28 cellular contexts compared by ENCODE assay signal in genomic region chr16:6144441-6144840, GRCh38.
"Had no signal": no experiment of that assay in that cellular context is flagged by ENCODE, and none has a peak within 500 bp of the region (broad histone marks: within the 10 kb centered on the region; RNA-seq: fewer than 3 reads in every experiment).

No MANE protein-coding gene starts in this region.

- ATAC-seq: K562, PC-3 had no signal

- H3K27ac ChIP-seq: RWPE1, SJSA1 had no signal

- H3K36me3 ChIP-seq: MG63, SJSA1 had no signal

- H3K4me2 ChIP-seq: SK-N-SH had no signal

- H3K4me1 ChIP-seq: SJSA1 had no signal

- H3K27me3 ChIP-seq: MG63, SJSA1 had no signal

- H3K4me3 ChIP-seq: K562, MG63, SJSA1 had no signal

- H3K9me2 ChIP-seq: SK-N-SH had no signal

- H3K9ac ChIP-seq: SK-N-SH had no signal

- DNase-seq: Kasumi-1, KG1, MG63, NCI-H1048, NCI-H1092 treated with DMSO at 0.1 percent for 48 hours, NCI-H1105 treated with DMSO at 0.1 percent for 48 hours, NCI-H1436 treated with DMSO at 0.1 percent for 48 hours, NCI-H1694 treated with DMSO at 0.1 percent for 48 hours, NCI-H187 treated with DMSO at 0.1 percent for 48 hours, NCI-H2029, NCI-H2081, NCI-H2171 treated with DMSO at 0.1 percent for 48 hours, NCI-H345, NCI-H446, NCI-H510A treated with DMSO at 0.1 percent for 48 hours, NCI-H524 treated with DMSO at 0.1 percent for 48 hours, NCI-H526 treated with DMSO at 0.1 percent for 48 hours, NCI-H774, OCI-M1, PC-3, Right ventricle myocardium superior, SHP77 treated with DMSO at 0.1 percent for 48 hours, SK-N-SH, SW 1271, T-helper 1 cell had no signal

- H3K9me3 ChIP-seq: MG63, SK-N-SH had no signal
